In genomic region chr17:57085448-57086068, GRCh38 we compare ENCODE assay signal across 1 cellular context.
A peak's percentile ranks its signal among the peaks of the same experiment; 100 is the strongest.
TF ChIP-seq lines count a peak whose summit lies in the region.

No MANE protein-coding gene starts in this region.

TF ChIP-seq in HepG2, 621 proteins besides CTCF, POLR2A, EP300 and RAD21 (continued from another document and continues in another):
- TF ChIP-seq ZNF280B (CRISPR knock-in tag; IDR thresholded peaks at IDR 0.05; ENCODE audit: borderline replicate concordance) (no peak), ATF2 (CRISPR knock-in tag; IDR thresholded peaks at IDR 0.05) (peak; percentile 73), ZNF749 (CRISPR knock-in tag; IDR thresholded peaks at IDR 0.05; ENCODE audit: borderline replicate concordance) (peak; percentile 44; the same call in 1 of the 2 replicates), RBM39 (IDR thresholded peaks at IDR 0.05; ENCODE audit: low read depth, low read length, poor library complexity, severe bottlenecking) (peak; percentile 84), TOE1 (CRISPR knock-in tag; IDR thresholded peaks at IDR 0.05) (peak; percentile 88; the same call in 1 of the 2 replicates), ZNF138 (CRISPR knock-in tag; IDR thresholded peaks at IDR 0.05; ENCODE audit: low read depth) (peak; percentile 98), POLR2AphosphoS2 (IDR thresholded peaks at IDR 0.05; ENCODE audit: low read depth, low read length) (peak; percentile 31; the same call in 1 of the 2 replicates), AGO1 (IDR thresholded peaks at IDR 0.05; ENCODE audit: low read depth, low read length, poor library complexity, severe bottlenecking) (peak; percentile 42), SP2 (CRISPR knock-in tag; IDR thresholded peaks at IDR 0.05) (peak; percentile 54), ZNF292 (CRISPR knock-in tag; IDR thresholded peaks at IDR 0.05; ENCODE audit: borderline replicate concordance, low read depth) (peak; percentile 35), JUNB (CRISPR knock-in tag; IDR thresholded peaks at IDR 0.05; ENCODE audit: borderline replicate concordance) (no peak), SNRNP70 (IDR thresholded peaks at IDR 0.05; ENCODE audit: low read depth, low read length) (no peak), KLF15 (CRISPR knock-in tag; IDR thresholded peaks at IDR 0.05; ENCODE audit: borderline replicate concordance) (peak; percentile 62; the same call in 1 of the 2 replicates), ZNF557 (CRISPR knock-in tag; IDR thresholded peaks at IDR 0.05) (no peak), ZNF253 (CRISPR knock-in tag; IDR thresholded peaks at IDR 0.05; ENCODE audit: borderline replicate concordance) (no peak), DDIT3 (CRISPR knock-in tag; IDR thresholded peaks at IDR 0.05) (peak; percentile 64; the same call in 1 of the 2 replicates), ZNF329 (CRISPR knock-in tag; IDR thresholded peaks at IDR 0.05; ENCODE audit: low read depth) (no peak), POLR2AphosphoS5 (IDR thresholded peaks at IDR 0.05; ENCODE audit: low read depth, low read length) (no peak; the same call in 1 of the 2 replicates), ZNF616 (CRISPR knock-in tag; IDR thresholded peaks at IDR 0.05; ENCODE audit: low read depth) (peak; percentile 77; the same call in 1 of the 2 replicates), ZEB1 (IDR thresholded peaks at IDR 0.05; ENCODE audit: insufficient replicate concordance, low read depth) (peak; percentile 77), NRL (CRISPR knock-in tag; IDR thresholded peaks at IDR 0.05; ENCODE audit: borderline replicate concordance) (peak; percentile 83), PHF20 (CRISPR knock-in tag; IDR thresholded peaks at IDR 0.05) (0 out of 2 replicates have a peak, but pooled peaks have one; percentile 4), GRHL1 (CRISPR knock-in tag; conservative IDR thresholded peaks at IDR 0.05) (no peak), DMTF1 (CRISPR knock-in tag; IDR thresholded peaks at IDR 0.05) (no peak), ZNF883 (CRISPR knock-in tag; IDR thresholded peaks at IDR 0.05; ENCODE audit: not compliant biosample characterization) (peak; percentile 96), RCOR2 (CRISPR knock-in tag; IDR thresholded peaks at IDR 0.05) (peak; percentile 62; the same call in 1 of the 2 replicates), SMARCE1 (IDR thresholded peaks at IDR 0.05; ENCODE audit: borderline replicate concordance) (no peak), ZNF281 (CRISPR knock-in tag; IDR thresholded peaks at IDR 0.05; ENCODE audit: borderline replicate concordance) (peak; percentile 62; the same call in 1 of the 2 replicates), ZBTB49 (CRISPR knock-in tag; IDR thresholded peaks at IDR 0.05; ENCODE audit: borderline replicate concordance) (no peak), NCOA5 (CRISPR knock-in tag; IDR thresholded peaks at IDR 0.05) (no peak), ZNF343 (CRISPR knock-in tag; IDR thresholded peaks at IDR 0.05) (0 out of 2 replicates have a peak, but pooled peaks have one; percentile 79), ZNF782 (CRISPR knock-in tag; IDR thresholded peaks at IDR 0.05; ENCODE audit: borderline replicate concordance) (no peak; the same call in 1 of the 2 replicates), TFDP2 (CRISPR knock-in tag; IDR thresholded peaks at IDR 0.05) (peak; percentile 88), ZSCAN12 (CRISPR knock-in tag; IDR thresholded peaks at IDR 0.05) (peak; percentile 76; the same call in 1 of the 2 replicates), ZHX1 (CRISPR knock-in tag; IDR thresholded peaks at IDR 0.05; ENCODE audit: low read depth) (0 out of 2 replicates have a peak, but pooled peaks have one; percentile 1), ZNF205 (CRISPR knock-in tag; IDR thresholded peaks at IDR 0.05) (no peak), FOSL2 (CRISPR knock-in tag; IDR thresholded peaks at IDR 0.05) (peak; percentile 48), KMT2A (CRISPR knock-in tag; IDR thresholded peaks at IDR 0.05) (peak; percentile 92), TOPORS (CRISPR knock-in tag; IDR thresholded peaks at IDR 0.05) (peak; percentile 57), SALL1 (CRISPR knock-in tag; IDR thresholded peaks at IDR 0.05) (peak; percentile 84), GFI1 (CRISPR knock-in tag; IDR thresholded peaks at IDR 0.05; ENCODE audit: borderline replicate concordance) (peak; percentile 63; the same call in 1 of the 2 replicates), ZNF615 (CRISPR knock-in tag; IDR thresholded peaks at IDR 0.05; ENCODE audit: borderline replicate concordance) (no peak)
